Comparison of ENCODE assay signal across 13 cellular contexts in the genomic region with DNA sequence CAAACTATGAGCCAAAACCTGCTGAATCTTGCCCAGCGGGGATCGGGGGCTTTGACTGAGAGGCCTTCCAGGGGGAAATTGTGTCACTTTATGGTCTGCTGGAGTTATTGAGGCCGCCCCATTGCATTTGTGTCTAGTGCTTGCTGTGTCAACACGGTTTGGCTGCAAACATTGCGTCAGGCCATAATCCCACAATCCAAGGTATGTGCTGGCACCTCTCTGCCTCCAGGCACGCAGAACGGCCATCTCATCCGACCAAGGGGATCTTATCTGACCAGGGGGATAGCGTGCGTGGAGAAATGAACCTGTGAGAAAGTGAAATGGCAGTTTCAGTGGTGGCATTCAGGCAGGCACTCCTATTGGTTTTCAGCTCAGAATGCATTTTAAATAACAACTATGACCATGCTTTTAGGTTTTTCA. TPM values are rescaled to one million over a fixed set of nuclear protein-coding genes. Genes with fewer than 3 reads are reported as not detected.
DNase-seq lines count a peak whose midpoint lies in the region; ATAC-seq and TF ChIP-seq lines count a peak whose summit lies in the region.
"Had no signal": no experiment of that assay in that cellular context is flagged by ENCODE, and none has a peak within 500 bp of the region (broad histone marks: within the 10 kb centered on the region; RNA-seq: fewer than 3 reads in every experiment).

No MANE protein-coding gene starts in this region.

- H3K27me3 Mint-ChIP-seq in effector memory CD8-positive, alpha-beta T cell: peaks cover 0 to 14% of the 10 kb centered on the region in 2 donors

- ATAC-seq in GM18867 (IDR thresholded peaks at IDR 0.05; ENCODE audit: unreplicated experiment) (peak; percentile 39), HG02571 (IDR thresholded peaks at IDR 0.05; ENCODE audit: unreplicated experiment) (peak; percentile 45), right lobe of liver (peak; percentile 50 to 80 (median 66)), left ventricle myocardium superior (no peak)
- ATAC-seq in effector memory CD8-positive, alpha-beta T cell (replicated peaks): no peak

- H3K27ac ChIP-seq in right lobe of liver: no peak overlapping the region
- H3K27ac ChIP-seq: tibial nerve had no signal

- peak overlapping the region in 1 of 2 donors; percentile 55 for H3K27ac Mint-ChIP-seq in effector memory CD8-positive, alpha-beta T cell

- no peak overlapping the region for H3K4me3 ChIP-seq in right lobe of liver
- H3K4me3 ChIP-seq: skin epidermis, tibial nerve had no signal

- no peak overlapping the region for H3K4me3 Mint-ChIP-seq in effector memory CD8-positive, alpha-beta T cell

- TF ChIP-seq POLR2A in right lobe of liver (IDR thresholded peaks at IDR 0.05): no peak

- 29% methylated on average over 6 of the region's 10 CpGs for WGBS in right lobe of liver (ENCODE audit: insufficient coverage, low coverage, low lambda C conversion rate, missing lambda C conversion rate)

- H3K9me3 ChIP-seq in right lobe of liver: no peaks in the 10 kb centered on the region
- H3K9me3 ChIP-seq: tibial nerve had no signal

- no peak for TF ChIP-seq CTCF in right lobe of liver (IDR thresholded peaks at IDR 0.05)

- H3K36me3 ChIP-seq in right lobe of liver: no peaks in the 10 kb centered on the region
- H3K36me3 ChIP-seq: tibial nerve had no signal

- H3K4me1 Mint-ChIP-seq in effector memory CD8-positive, alpha-beta T cell (ENCODE audit: low read depth in 2 of 2): peaks cover 4 to 5% of the 10 kb centered on the region in 2 donors

- intact Hi-C loops in right lobe of liver (cut with DNase I): no loop called here
- intact Hi-C loops in left ventricle myocardium superior (cut with micrococcal nuclease): no loop called here

- H3K36me3 Mint-ChIP-seq in effector memory CD8-positive, alpha-beta T cell (ENCODE audit: insufficient read depth): peaks cover 3% of the 10 kb centered on the region

- no peaks in the 10 kb centered on the region for H3K27me3 ChIP-seq in right lobe of liver
- H3K27me3 ChIP-seq: tibial nerve had no signal

- peak; percentile 49 for DNase-seq in HuH-7.5 (ENCODE audit: low spot score)
- DNase-seq in right lobe of liver: no peak
- DNase-seq in effector memory CD8-positive, alpha-beta T cell: no peak
- no peak for DNase-seq in iPS-NIHi7 (ENCODE audit: extremely low spot score)
- DNase-seq in left ventricle myocardium superior: no peak
- no peak for DNase-seq in NCI-H2081 (lab: John Stamatoyannopoulos, UW)
- DNase-seq: activated CD4-positive, alpha-beta T cell treated with anti-CD3 and anti-CD28 coated beads for 4 hours; caudate nucleus; GF-D8 had no signal

- H3K4me1 ChIP-seq in right lobe of liver: no peaks in the 10 kb centered on the region

- H3K9me3 Mint-ChIP-seq in effector memory CD8-positive, alpha-beta T cell: no peaks in the 10 kb centered on the region

RNA-seq across cellular contexts. Expression of a gene that starts 18.1 kb away (rescaled TPM):
- total RNA-seq in right lobe of liver (under 1 TPM in 2 of 6 experiments, not detected in 4; 0.30 to 0.31 TPM), left ventricle myocardium superior (not detected)
- total RNA-seq: tibial nerve had no signal

Comparison
In these comparisons a context has a peak if more than half of its experiments do, and no peak if none do; other contexts are left out.
1. ATAC-seq: peak in GM18867 (single experiment), HG02571 (single experiment) and right lobe of liver (4 of 4); none in effector memory CD8-positive, alpha-beta T cell (single experiment) and left ventricle myocardium superior (single experiment).